28 cellular contexts compared by ENCODE assay signal in the genomic region with DNA sequence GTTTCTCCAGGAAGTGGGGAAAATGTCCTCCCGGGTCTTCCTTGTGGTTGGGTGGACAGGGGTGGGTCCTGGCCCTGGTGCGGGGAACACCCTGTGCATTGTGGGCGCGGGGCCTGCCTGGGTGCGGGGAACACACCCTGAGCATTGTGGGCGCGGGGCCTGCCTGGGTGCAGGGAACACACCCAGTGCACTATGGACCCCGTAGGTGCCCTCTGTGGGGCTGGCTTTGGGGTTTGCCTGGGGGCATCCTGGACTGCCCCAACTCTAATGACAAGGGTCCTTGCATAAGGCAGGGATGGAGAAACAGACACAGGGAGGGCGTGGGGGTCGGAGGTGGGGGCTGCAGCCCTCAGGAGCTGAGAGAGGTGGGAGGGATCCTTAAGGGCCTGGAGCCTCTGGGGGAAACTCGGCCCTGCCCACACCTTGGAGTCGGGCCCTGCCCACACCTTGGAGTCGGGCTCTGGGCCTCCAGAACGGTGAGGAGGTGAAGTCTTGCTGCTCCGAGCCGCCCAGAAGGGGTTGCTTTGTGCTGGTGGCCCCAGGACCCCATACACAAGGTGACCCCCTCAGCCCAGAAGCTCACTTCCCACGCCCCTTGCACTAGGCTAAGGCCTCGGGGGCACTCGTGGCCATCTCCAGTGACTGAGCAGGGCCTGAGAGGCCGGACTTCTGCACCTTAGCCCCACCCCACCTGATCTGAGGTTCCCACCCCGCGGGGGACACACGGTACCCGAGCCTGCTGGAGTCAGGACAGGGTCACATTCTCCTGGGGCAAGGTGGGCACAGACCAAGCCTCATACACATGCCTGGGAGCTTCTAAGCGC.
"Had no signal": no experiment of that assay in that cellular context is flagged by ENCODE, and none has a peak within 500 bp of the region (broad histone marks: within the 10 kb centered on the region; RNA-seq: fewer than 3 reads in every experiment).

No MANE protein-coding gene starts in this region.

- H2AFZ ChIP-seq: neural progenitor cell had no signal

- H3K36me3 Mint-ChIP-seq: mesothelial cell of epicardium; naive thymus-derived CD4-positive, alpha-beta T cell; neural progenitor cell; stimulated activated naive B cell treated with anti-CD40 and anti-IgM and Interleukin-4, amounts not matched to agents 10 μg/mL and 1 μg/mL and 100 μg/mL, for 72 hours had no signal

- DNase-seq: colonic mucosa; effector CD8-positive, alpha-beta T cell; endodermal cell; foreskin fibroblast; gastrocnemius medialis; head of caudate nucleus; kidney glomerular epithelial cell; left colon; mesenchymal stem cell; naive thymus-derived CD4-positive, alpha-beta T cell; nucleus accumbens; retina; right lobe of liver; small intestine; stimulated activated CD4-positive, alpha-beta T cell treated with anti-CD3 and anti-CD28 coated beads, Interleukin-15, amount 100 ng/mL, for 24 hours; stimulated activated CD4-positive, alpha-beta T cell treated with anti-CD3 and anti-CD28 coated beads, Interleukin-2, amount 100 ng/mL, for 48 hours; stimulated activated naive B cell treated with anti-CD40 and anti-IgM and Interleukin-4, amounts not matched to agents 10 μg/mL and 1 μg/mL and 100 μg/mL, for 72 hours had no signal

- H3K9me3 ChIP-seq: colonic mucosa, gastrocnemius medialis, pancreas, right lobe of liver, thoracic aorta, tibial nerve, upper lobe of left lung had no signal

- ATAC-seq: esophagus mucosa; gastrocnemius medialis; left colon; naive thymus-derived CD4-positive, alpha-beta T cell; right lobe of liver; stimulated activated naive B cell treated with anti-CD40 and anti-IgM and Interleukin-4, amounts not matched to agents 10 μg/mL and 1 μg/mL and 100 μg/mL, for 72 hours had no signal

- H3K27ac ChIP-seq: colonic mucosa, epithelial cell of prostate, gastrocnemius medialis, neural progenitor cell, pancreas, right lobe of liver, thoracic aorta, tibial nerve, upper lobe of left lung had no signal

- H3K27ac Mint-ChIP-seq: dendritic cell treated with granulocyte-macrophage colony-stimulating factor and Interleukin-4, amounts not matched to agents 40 ng/mL and 50 ng/mL, for 4 days; endodermal cell; mesothelial cell of epicardium; naive thymus-derived CD4-positive, alpha-beta T cell; nephron; stimulated activated naive B cell treated with anti-CD40 and anti-IgM and Interleukin-4, amounts not matched to agents 10 μg/mL and 1 μg/mL and 100 μg/mL, for 72 hours; stimulated activated naive CD8-positive, alpha-beta T cell treated with anti-CD3 and anti-CD28 coated beads, Interleukin-15, Interleukin-2, amounts not matched to agents 100 ng/mL and 50 ng/mL, for 24 hours had no signal

- H3K9ac ChIP-seq: neural progenitor cell had no signal

- H3K9me3 Mint-ChIP-seq: dendritic cell treated with granulocyte-macrophage colony-stimulating factor and Interleukin-4, amounts not matched to agents 40 ng/mL and 50 ng/mL, for 4 days; endodermal cell; mesothelial cell of epicardium; nephron; stimulated activated naive B cell treated with anti-CD40 and anti-IgM and Interleukin-4, amounts not matched to agents 10 μg/mL and 1 μg/mL and 100 μg/mL, for 72 hours; stimulated activated naive CD8-positive, alpha-beta T cell treated with anti-CD3 and anti-CD28 coated beads, Interleukin-15, Interleukin-2, amounts not matched to agents 100 ng/mL and 50 ng/mL, for 24 hours had no signal

- H3K36me3 ChIP-seq: colonic mucosa, gastrocnemius medialis, neural progenitor cell, pancreas, right lobe of liver, thoracic aorta, tibial nerve, upper lobe of left lung had no signal

- H3K4me2 ChIP-seq: neural progenitor cell had no signal

- H3K4me3 ChIP-seq: colonic mucosa, gastrocnemius medialis, neural progenitor cell, pancreas, right lobe of liver, thoracic aorta, tibial nerve, upper lobe of left lung had no signal

- H3K4me1 Mint-ChIP-seq: mesothelial cell of epicardium; naive thymus-derived CD4-positive, alpha-beta T cell had no signal

- H3K27me3 ChIP-seq: colonic mucosa, pancreas, right lobe of liver, upper lobe of left lung had no signal

- H3K4me1 ChIP-seq: colonic mucosa, gastrocnemius medialis, neural progenitor cell, pancreas, right lobe of liver, tibial nerve, upper lobe of left lung had no signal

- H3K27me3 Mint-ChIP-seq: dendritic cell treated with granulocyte-macrophage colony-stimulating factor and Interleukin-4, amounts not matched to agents 40 ng/mL and 50 ng/mL, for 4 days had no signal

- H3K4me3 Mint-ChIP-seq: dendritic cell treated with granulocyte-macrophage colony-stimulating factor and Interleukin-4, amounts not matched to agents 40 ng/mL and 50 ng/mL, for 4 days; endodermal cell; mesothelial cell of epicardium; naive thymus-derived CD4-positive, alpha-beta T cell; nephron; stimulated activated naive B cell treated with anti-CD40 and anti-IgM and Interleukin-4, amounts not matched to agents 10 μg/mL and 1 μg/mL and 100 μg/mL, for 72 hours; stimulated activated naive CD8-positive, alpha-beta T cell treated with anti-CD3 and anti-CD28 coated beads, Interleukin-15, Interleukin-2, amounts not matched to agents 100 ng/mL and 50 ng/mL, for 24 hours had no signal
